ENCODE assay signal across 8 cellular contexts in genomic region chr1:16163882-16164820, GRCh38. TPM values are rescaled to one million over a fixed set of nuclear protein-coding genes. Genes with fewer than 3 reads are reported as not detected.
DNase-seq lines count a peak whose midpoint lies in the region; ATAC-seq and TF ChIP-seq lines count a peak whose summit lies in the region.

No MANE protein-coding gene starts in this region.

- no peak overlapping the region for H3K4me3 ChIP-seq in adrenal gland
- no peak overlapping the region for H3K4me3 ChIP-seq in right lobe of liver

- WGBS in adrenal gland, 4 donors, result 53 to 61% (median 55%) methylated on average over 16 of the region's 16 CpGs
- 52% methylated on average over 16 of the region's 16 CpGs for WGBS in right lobe of liver (ENCODE audit: insufficient coverage, low coverage, low lambda C conversion rate, missing lambda C conversion rate)

- H3K27ac ChIP-seq in adrenal gland, result peak overlapping the region in 1 of 5 donors; percentile 29
- no peak overlapping the region for H3K27ac ChIP-seq in right lobe of liver

- no peaks in the 10 kb centered on the region for H3K27me3 ChIP-seq in adrenal gland
- no peaks in the 10 kb centered on the region for H3K27me3 ChIP-seq in right lobe of liver

- TF ChIP-seq POLR2A in adrenal gland (IDR thresholded peaks at IDR 0.05) (no peak), right lobe of liver (IDR thresholded peaks at IDR 0.05) (no peak)

- no peaks in the 10 kb centered on the region for H3K36me3 ChIP-seq in adrenal gland (replicated peaks in 1 of 2)
- H3K36me3 ChIP-seq in right lobe of liver, result no peaks in the 10 kb centered on the region

- TF ChIP-seq CTCF in adrenal gland (IDR thresholded peaks at IDR 0.05) (no peak), right lobe of liver (IDR thresholded peaks at IDR 0.05) (no peak), GM20000 (IDR thresholded peaks at IDR 0.05; ENCODE audit: extremely low read depth, missing control alignments) (no peak)

- ATAC-seq in right lobe of liver (peak; percentile 19 to 86 (median 46)), HG03175 (IDR thresholded peaks at IDR 0.05; ENCODE audit: unreplicated experiment) (no peak), left ventricle myocardium superior (no peak)

- H3K9me3 ChIP-seq in adrenal gland (replicated peaks in 1 of 3) (no peaks in the 10 kb centered on the region), right lobe of liver (no peaks in the 10 kb centered on the region)

- DNase-seq in DMS153 treated with DMSO at 0.1 percent for 48 hours (lab: John Stamatoyannopoulos, UW; ENCODE audit: unreplicated experiment) (peak; percentile 69), NCI-H1417 (lab: John Stamatoyannopoulos, UW) (peak in 2 of 3 experiments; percentile 83 to 97), adrenal gland (peak in 6 of 7 donors; percentile 58 to 76 (median 72)), right lobe of liver (no peak), GM20000 (ENCODE audit: low spot score) (no peak), left ventricle myocardium superior (no peak)
- no peak for DNase-seq in central memory CD4-positive, alpha-beta T cell

- peaks cover 7 to 9% of the 10 kb centered on the region in 2 donors for H3K4me1 ChIP-seq in adrenal gland (replicated peaks in 1 of 2)
- no peaks in the 10 kb centered on the region for H3K4me1 ChIP-seq in right lobe of liver

- intact Hi-C loops in adrenal gland (cut with DNase I), result no loop called here
- intact Hi-C loops in right lobe of liver (cut with DNase I), result no loop called here
- intact Hi-C loops in left ventricle myocardium superior (cut with micrococcal nuclease), result no loop called here

RNA-seq across cellular contexts. Expression of gene EPHA2, which starts 8.3 kb away (rescaled TPM):
- total RNA-seq in adrenal gland (10 to 100 TPM; 11.8 to 49.5 (median 19.2) TPM), right lobe of liver (10 to 100 TPM in 4 of 6 experiments, 1 to 10 TPM in 2; 6.0 to 14.7 (median 10.8) TPM), left ventricle myocardium superior (7.6 TPM)
- polyA plus RNA-seq in adrenal gland, result 10 to 100 TPM in 2 of 3 donors, 1 to 10 TPM in 1; 2.7 to 15.3 (median 11.5) TPM

RNA-seq across cellular contexts. Expression of gene ARHGEF19, which starts 48.3 kb away (rescaled TPM):
- total RNA-seq in adrenal gland (10 to 100 TPM; 11.4 to 46.2 (median 23.8) TPM), right lobe of liver (1 to 10 TPM in 4 of 6 experiments, under 1 TPM in 2; 0.31 to 2.8 (median 1.5) TPM), left ventricle myocardium superior (2.0 TPM)
- 10 to 100 TPM; 19.1 to 28.2 (median 19.1) TPM for polyA plus RNA-seq in adrenal gland

Comparison
In these comparisons a context has a peak if more than half of its experiments do, and no peak if none do; other contexts are left out.
1. DNase-seq: peak in DMS153 treated with DMSO at 0.1 percent for 48 hours (single experiment), NCI-H1417 (2 of 3) and adrenal gland (6 of 7); none in right lobe of liver (0 of 3), central memory CD4-positive, alpha-beta T cell (single experiment), GM20000 (single experiment) and left ventricle myocardium superior (single experiment).
2. ATAC-seq: peak in right lobe of liver (4 of 4); none in HG03175 (single experiment) and left ventricle myocardium superior (single experiment).